In genomic region chr12:39846971-39847661, GRCh38 we compare ENCODE assay signal across 15 cellular contexts.
A peak's percentile ranks its signal among the peaks of the same experiment; 100 is the strongest.
DNase-seq lines count a peak whose midpoint lies in the region; ATAC-seq and TF ChIP-seq lines count a peak whose summit lies in the region.
"Had no signal": no experiment of that assay in that cellular context is flagged by ENCODE, and none has a peak within 500 bp of the region (broad histone marks: within the 10 kb centered on the region; RNA-seq: fewer than 3 reads in every experiment).

No MANE protein-coding gene starts in this region.

- H3K9me3 Mint-ChIP-seq in neural progenitor cell, result peaks cover 3% of the 10 kb centered on the region
- H3K9me3 Mint-ChIP-seq: activated T-helper 1 cell treated with anti-CD3 and anti-CD28 coated beads, Interleukin-12 subunit alpha, Interleukin-12 subunit beta, Interleukin-2, Interleukin-4 antibody, amounts not matched to agents 30 ng/mL and 10 ng/mL and 1 ng/mL, durations not matched to agents 14 hours and 24 hours and 36 hours had no signal

- H2AFZ ChIP-seq in neural progenitor cell (replicated peaks) (no peak overlapping the region), SK-N-SH (ENCODE audit: low read depth) (no peak overlapping the region)

- H3K27ac ChIP-seq in neural progenitor cell, result no peak overlapping the region
- no peak overlapping the region for H3K27ac ChIP-seq in SK-N-SH (ENCODE audit: low read depth in 2 of 2, low read length in 1 of 2)
- H3K27ac ChIP-seq: cardiac muscle cell had no signal

- peaks cover 9% of the 10 kb centered on the region for H3K4me1 Mint-ChIP-seq in neural progenitor cell

- H4K20me1 ChIP-seq in neural progenitor cell (ENCODE audit: low read depth), result no peaks in the 10 kb centered on the region
- no peaks in the 10 kb centered on the region for H4K20me1 ChIP-seq in SK-N-SH (ENCODE audit: insufficient read depth)

- peaks cover 3% of the 10 kb centered on the region for H3K36me3 Mint-ChIP-seq in neural progenitor cell

- no peak for TF ChIP-seq EP300 in SK-N-SH (IDR thresholded peaks at IDR 0.05; ENCODE audit: borderline replicate concordance in 1 of 2, low read depth in 1 of 2, low read length in 1 of 2)

- no peaks in the 10 kb centered on the region for H3K9me3 ChIP-seq in neural progenitor cell (ENCODE audit: low read depth)
- H3K9me3 ChIP-seq in SK-N-SH, result no peaks in the 10 kb centered on the region

- WGBS in SK-N-SH (ENCODE audit: low lambda C conversion rate), result 31% methylated on average over 2 of the region's 2 CpGs

- peak overlapping the region; percentile 7 for H3K27ac Mint-ChIP-seq in neural progenitor cell
- H3K27ac Mint-ChIP-seq: activated T-helper 1 cell treated with anti-CD3 and anti-CD28 coated beads, Interleukin-12 subunit alpha, Interleukin-12 subunit beta, Interleukin-2, Interleukin-4 antibody, amounts not matched to agents 30 ng/mL and 10 ng/mL and 1 ng/mL, durations not matched to agents 14 hours and 24 hours and 36 hours; naive thymus-derived CD8-positive, alpha-beta T cell had no signal

- H3K4me1 ChIP-seq in neural progenitor cell (peaks cover 3% of the 10 kb centered on the region), SK-N-SH (ENCODE audit: control insufficient read depth in 1 of 2, insufficient read depth in 2 of 2, low read depth in 1 of 2, low read length in 1 of 2) (no peaks in the 10 kb centered on the region; a peak in 1 of 4 replicates)

- ATAC-seq in GM18517 (IDR thresholded peaks at IDR 0.05; ENCODE audit: unreplicated experiment), result peak; percentile 49
- peak; percentile 42 for ATAC-seq in HG02642 (IDR thresholded peaks at IDR 0.05; ENCODE audit: poor library complexity, unreplicated experiment)
- ATAC-seq in GM21529 (IDR thresholded peaks at IDR 0.05; ENCODE audit: unreplicated experiment), result no peak
- ATAC-seq: esophagus mucosa; naive thymus-derived CD8-positive, alpha-beta T cell had no signal

- no peak overlapping the region for H3K4me3 Mint-ChIP-seq in neural progenitor cell
- H3K4me3 Mint-ChIP-seq: activated T-helper 1 cell treated with anti-CD3 and anti-CD28 coated beads, Interleukin-12 subunit alpha, Interleukin-12 subunit beta, Interleukin-2, Interleukin-4 antibody, amounts not matched to agents 30 ng/mL and 10 ng/mL and 1 ng/mL, durations not matched to agents 14 hours and 24 hours and 36 hours had no signal

- TF ChIP-seq CTCF in neural progenitor cell (IDR thresholded peaks at IDR 0.05) (no peak), SK-N-SH (IDR thresholded peaks at IDR 0.05) (no peak)

- H3K36me3 ChIP-seq in neural progenitor cell (no peaks in the 10 kb centered on the region), SK-N-SH (replicated peaks in 1 of 2; ENCODE audit: control insufficient read depth in 1 of 2, insufficient read depth in 2 of 2, low read length in 1 of 2) (no peaks in the 10 kb centered on the region)
- H3K36me3 ChIP-seq: cardiac muscle cell had no signal

- peak; percentile 55 for DNase-seq in astrocyte of the hippocampus (ENCODE audit: low read depth, low spot score)
- peak; percentile 39 for DNase-seq in neural progenitor cell (ENCODE audit: low spot score)
- DNase-seq in NCI-H345 treated with DMSO at 0.1 percent for 48 hours (lab: John Stamatoyannopoulos, UW; ENCODE audit: unreplicated experiment), result no peak
- no peak for DNase-seq in SK-N-SH
- DNase-seq in NCI-H1417 (lab: John Stamatoyannopoulos, UW), result no peak
- DNase-seq: activated CD4-positive, alpha-beta T cell treated with anti-CD3 and anti-CD28 coated beads for 1 hour; DMS 273 treated with DMSO at 0.1 percent for 48 hours; GOT3; naive thymus-derived CD8-positive, alpha-beta T cell had no signal

- H3K4me3 ChIP-seq in neural progenitor cell (no peak overlapping the region), SK-N-SH (ENCODE audit: low read depth in 2 of 2, low read length in 1 of 2) (no peak overlapping the region)
- H3K4me3 ChIP-seq: cardiac muscle cell had no signal

- H3K9ac ChIP-seq in neural progenitor cell, result no peak overlapping the region
- no peak overlapping the region for H3K9ac ChIP-seq in SK-N-SH

- POLR2A ChIA-PET in SK-N-SH (lab: Yijun Ruan, JAX), result no interaction called here

- H3K79me2 ChIP-seq in neural progenitor cell (ENCODE audit: low read depth) (no peaks in the 10 kb centered on the region), SK-N-SH (ENCODE audit: insufficient read depth) (no peaks in the 10 kb centered on the region)

- no peaks in the 10 kb centered on the region for H3F3A ChIP-seq in neural progenitor cell (ENCODE audit: low read depth)
- H3F3A ChIP-seq in SK-N-SH (replicated peaks; ENCODE audit: insufficient read depth), result no peaks in the 10 kb centered on the region

- no peaks in the 10 kb centered on the region for H3K27me3 ChIP-seq in neural progenitor cell
- H3K27me3 ChIP-seq in SK-N-SH (ENCODE audit: insufficient read depth), result no peaks in the 10 kb centered on the region
- H3K27me3 ChIP-seq: cardiac muscle cell had no signal

- no peaks in the 10 kb centered on the region for H3K9me2 ChIP-seq in SK-N-SH

- H3K27me3 Mint-ChIP-seq in neural progenitor cell (ENCODE audit: insufficient read depth, low read depth), result no peaks in the 10 kb centered on the region

- CTCF ChIA-PET in SK-N-SH (lab: Yijun Ruan, JAX), result no interaction called here

- peak overlapping the region; percentile 16 for H3K4me2 ChIP-seq in neural progenitor cell
- H3K4me2 ChIP-seq in SK-N-SH, result no peak overlapping the region

- no peak for TF ChIP-seq RAD21 in SK-N-SH (IDR thresholded peaks at IDR 0.05; ENCODE audit: low read length)

TF ChIP-seq in SK-N-SH, 30 proteins besides CTCF, POLR2A, EP300 and RAD21:
- TF ChIP-seq USF2 (IDR thresholded peaks at IDR 0.05; ENCODE audit: borderline replicate concordance, low read depth, low read length) (no peak), IRF3 (IDR thresholded peaks at IDR 0.05; ENCODE audit: low read depth, low read length) (no peak), CHD2 (IDR thresholded peaks at IDR 0.05; ENCODE audit: low read length, partially characterized antibody) (no peak), NRF1 (IDR thresholded peaks at IDR 0.05; ENCODE audit: low read depth, low read length) (no peak)

Comparison
In these comparisons a context has a peak if more than half of its experiments do, and no peak if none do; other contexts are left out.
1. DNase-seq: peak in astrocyte of the hippocampus (single experiment) and neural progenitor cell (single experiment); none in NCI-H345 treated with DMSO at 0.1 percent for 48 hours (single experiment), SK-N-SH (single experiment) and NCI-H1417 (0 of 3).